In the genomic region with DNA sequence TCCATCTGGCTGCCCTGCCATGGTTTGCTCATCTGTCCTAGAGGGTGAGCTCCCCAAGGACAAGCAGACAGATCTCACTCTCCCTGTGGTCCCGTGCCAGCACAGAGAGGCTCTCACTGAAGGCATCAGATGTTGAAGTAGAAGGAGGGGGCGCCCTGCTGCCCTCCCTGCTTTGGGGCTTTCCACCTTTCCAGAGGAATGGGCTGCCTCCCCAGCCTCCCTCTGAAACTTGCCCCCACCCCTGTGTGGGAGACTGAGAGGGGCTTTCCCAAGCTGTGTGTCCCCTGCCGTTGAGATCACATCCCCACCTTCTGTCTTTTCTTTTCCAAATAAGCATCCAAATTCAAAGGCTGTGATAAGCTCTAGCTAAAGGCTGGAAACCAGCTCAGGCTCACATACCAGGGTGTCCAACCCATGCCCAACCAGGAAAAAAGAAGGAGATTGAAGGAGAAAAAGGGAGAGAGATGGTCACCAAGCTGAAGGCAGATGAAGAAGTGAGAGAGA, we compare ENCODE assay signal across 2 cellular contexts.
TF ChIP-seq lines count a peak whose summit lies in the region.

No MANE protein-coding gene starts in this region.

TF ChIP-seq in GM23338, 12 proteins besides CTCF, POLR2A, EP300 and RAD21 (continues in another document):
- TF ChIP-seq, protein P1, sequence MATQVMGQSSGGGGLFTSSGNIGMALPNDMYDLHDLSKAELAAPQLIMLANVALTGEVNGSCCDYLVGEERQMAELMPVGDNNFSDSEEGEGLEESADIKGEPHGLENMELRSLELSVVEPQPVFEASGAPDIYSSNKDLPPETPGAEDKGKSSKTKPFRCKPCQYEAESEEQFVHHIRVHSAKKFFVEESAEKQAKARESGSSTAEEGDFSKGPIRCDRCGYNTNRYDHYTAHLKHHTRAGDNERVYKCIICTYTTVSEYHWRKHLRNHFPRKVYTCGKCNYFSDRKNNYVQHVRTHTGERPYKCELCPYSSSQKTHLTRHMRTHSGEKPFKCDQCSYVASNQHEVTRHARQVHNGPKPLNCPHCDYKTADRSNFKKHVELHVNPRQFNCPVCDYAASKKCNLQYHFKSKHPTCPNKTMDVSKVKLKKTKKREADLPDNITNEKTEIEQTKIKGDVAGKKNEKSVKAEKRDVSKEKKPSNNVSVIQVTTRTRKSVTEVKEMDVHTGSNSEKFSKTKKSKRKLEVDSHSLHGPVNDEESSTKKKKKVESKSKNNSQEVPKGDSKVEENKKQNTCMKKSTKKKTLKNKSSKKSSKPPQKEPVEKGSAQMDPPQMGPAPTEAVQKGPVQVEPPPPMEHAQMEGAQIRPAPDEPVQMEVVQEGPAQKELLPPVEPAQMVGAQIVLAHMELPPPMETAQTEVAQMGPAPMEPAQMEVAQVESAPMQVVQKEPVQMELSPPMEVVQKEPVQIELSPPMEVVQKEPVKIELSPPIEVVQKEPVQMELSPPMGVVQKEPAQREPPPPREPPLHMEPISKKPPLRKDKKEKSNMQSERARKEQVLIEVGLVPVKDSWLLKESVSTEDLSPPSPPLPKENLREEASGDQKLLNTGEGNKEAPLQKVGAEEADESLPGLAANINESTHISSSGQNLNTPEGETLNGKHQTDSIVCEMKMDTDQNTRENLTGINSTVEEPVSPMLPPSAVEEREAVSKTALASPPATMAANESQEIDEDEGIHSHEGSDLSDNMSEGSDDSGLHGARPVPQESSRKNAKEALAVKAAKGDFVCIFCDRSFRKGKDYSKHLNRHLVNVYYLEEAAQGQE (IDR thresholded peaks at IDR 0.05; ENCODE audit: unreplicated experiment): no peak
- TF ChIP-seq, protein P2, sequence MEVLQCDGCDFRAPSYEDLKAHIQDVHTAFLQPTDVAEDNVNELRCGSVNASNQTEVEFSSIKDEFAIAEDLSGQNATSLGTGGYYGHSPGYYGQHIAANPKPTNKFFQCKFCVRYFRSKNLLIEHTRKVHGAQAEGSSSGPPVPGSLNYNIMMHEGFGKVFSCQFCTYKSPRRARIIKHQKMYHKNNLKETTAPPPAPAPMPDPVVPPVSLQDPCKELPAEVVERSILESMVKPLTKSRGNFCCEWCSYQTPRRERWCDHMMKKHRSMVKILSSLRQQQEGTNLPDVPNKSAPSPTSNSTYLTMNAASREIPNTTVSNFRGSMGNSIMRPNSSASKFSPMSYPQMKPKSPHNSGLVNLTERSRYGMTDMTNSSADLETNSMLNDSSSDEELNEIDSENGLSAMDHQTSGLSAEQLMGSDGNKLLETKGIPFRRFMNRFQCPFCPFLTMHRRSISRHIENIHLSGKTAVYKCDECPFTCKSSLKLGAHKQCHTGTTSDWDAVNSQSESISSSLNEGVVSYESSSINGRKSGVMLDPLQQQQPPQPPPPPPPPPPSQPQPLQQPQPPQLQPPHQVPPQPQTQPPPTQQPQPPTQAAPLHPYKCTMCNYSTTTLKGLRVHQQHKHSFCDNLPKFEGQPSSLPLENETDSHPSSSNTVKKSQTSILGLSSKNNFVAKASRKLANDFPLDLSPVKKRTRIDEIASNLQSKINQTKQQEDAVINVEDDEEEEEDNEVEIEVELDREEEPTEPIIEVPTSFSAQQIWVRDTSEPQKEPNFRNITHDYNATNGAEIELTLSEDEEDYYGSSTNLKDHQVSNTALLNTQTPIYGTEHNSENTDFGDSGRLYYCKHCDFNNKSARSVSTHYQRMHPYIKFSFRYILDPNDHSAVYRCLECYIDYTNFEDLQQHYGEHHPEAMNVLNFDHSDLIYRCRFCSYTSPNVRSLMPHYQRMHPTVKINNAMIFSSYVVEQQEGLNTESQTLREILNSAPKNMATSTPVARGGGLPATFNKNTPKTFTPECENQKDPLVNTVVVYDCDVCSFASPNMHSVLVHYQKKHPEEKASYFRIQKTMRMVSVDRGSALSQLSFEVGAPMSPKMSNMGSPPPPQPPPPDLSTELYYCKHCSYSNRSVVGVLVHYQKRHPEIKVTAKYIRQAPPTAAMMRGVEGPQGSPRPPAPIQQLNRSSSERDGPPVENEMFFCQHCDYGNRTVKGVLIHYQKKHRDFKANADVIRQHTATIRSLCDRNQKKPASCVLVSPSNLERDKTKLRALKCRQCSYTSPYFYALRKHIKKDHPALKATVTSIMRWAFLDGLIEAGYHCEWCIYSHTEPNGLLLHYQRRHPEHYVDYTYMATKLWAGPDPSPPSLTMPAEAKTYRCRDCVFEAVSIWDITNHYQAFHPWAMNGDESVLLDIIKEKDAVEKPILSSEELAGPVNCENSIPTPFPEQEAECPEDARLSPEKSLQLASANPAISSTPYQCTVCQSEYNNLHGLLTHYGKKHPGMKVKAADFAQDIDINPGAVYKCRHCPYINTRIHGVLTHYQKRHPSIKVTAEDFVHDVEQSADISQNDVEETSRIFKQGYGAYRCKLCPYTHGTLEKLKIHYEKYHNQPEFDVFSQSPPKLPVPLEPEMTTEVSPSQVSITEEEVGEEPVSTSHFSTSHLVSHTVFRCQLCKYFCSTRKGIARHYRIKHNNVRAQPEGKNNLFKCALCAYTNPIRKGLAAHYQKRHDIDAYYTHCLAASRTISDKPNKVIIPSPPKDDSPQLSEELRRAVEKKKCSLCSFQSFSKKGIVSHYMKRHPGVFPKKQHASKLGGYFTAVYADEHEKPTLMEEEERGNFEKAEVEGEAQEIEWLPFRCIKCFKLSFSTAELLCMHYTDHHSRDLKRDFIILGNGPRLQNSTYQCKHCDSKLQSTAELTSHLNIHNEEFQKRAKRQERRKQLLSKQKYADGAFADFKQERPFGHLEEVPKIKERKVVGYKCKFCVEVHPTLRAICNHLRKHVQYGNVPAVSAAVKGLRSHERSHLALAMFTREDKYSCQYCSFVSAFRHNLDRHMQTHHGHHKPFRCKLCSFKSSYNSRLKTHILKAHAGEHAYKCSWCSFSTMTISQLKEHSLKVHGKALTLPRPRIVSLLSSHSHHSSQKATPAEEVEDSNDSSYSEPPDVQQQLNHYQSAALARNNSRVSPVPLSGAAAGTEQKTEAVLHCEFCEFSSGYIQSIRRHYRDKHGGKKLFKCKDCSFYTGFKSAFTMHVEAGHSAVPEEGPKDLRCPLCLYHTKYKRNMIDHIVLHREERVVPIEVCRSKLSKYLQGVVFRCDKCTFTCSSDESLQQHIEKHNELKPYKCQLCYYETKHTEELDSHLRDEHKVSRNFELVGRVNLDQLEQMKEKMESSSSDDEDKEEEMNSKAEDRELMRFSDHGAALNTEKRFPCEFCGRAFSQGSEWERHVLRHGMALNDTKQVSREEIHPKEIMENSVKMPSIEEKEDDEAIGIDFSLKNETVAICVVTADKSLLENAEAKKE (CRISPR knock-in tag; IDR thresholded peaks at IDR 0.05): no peak
- TF ChIP-seq STAT1 (IDR thresholded peaks at IDR 0.05; ENCODE audit: unreplicated experiment) (no peak), CREB1 (CRISPR knock-in tag; IDR thresholded peaks at IDR 0.05; ENCODE audit: low read depth) (no peak), ZNF331 (CRISPR knock-in tag; IDR thresholded peaks at IDR 0.05; ENCODE audit: low read depth) (no peak), ZNF114 (CRISPR knock-in tag; IDR thresholded peaks at IDR 0.05) (no peak), POLR2AphosphoS5 (IDR thresholded peaks at IDR 0.05; ENCODE audit: low read depth) (no peak), EZH2phosphoT487 (IDR thresholded peaks at IDR 0.05; ENCODE audit: unreplicated experiment) (no peak)
- TF ChIP-seq, protein P3, sequence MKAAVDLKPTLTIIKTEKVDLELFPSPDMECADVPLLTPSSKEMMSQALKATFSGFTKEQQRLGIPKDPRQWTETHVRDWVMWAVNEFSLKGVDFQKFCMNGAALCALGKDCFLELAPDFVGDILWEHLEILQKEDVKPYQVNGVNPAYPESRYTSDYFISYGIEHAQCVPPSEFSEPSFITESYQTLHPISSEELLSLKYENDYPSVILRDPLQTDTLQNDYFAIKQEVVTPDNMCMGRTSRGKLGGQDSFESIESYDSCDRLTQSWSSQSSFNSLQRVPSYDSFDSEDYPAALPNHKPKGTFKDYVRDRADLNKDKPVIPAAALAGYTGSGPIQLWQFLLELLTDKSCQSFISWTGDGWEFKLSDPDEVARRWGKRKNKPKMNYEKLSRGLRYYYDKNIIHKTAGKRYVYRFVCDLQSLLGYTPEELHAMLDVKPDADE (IDR thresholded peaks at IDR 0.05): no peak

TF ChIP-seq in H1, 55 proteins besides CTCF, POLR2A, EP300 and RAD21:
- TF ChIP-seq HDAC2 (IDR thresholded peaks at IDR 0.05; ENCODE audit: borderline replicate concordance in 1 of 2, low read depth in 2 of 2, low read length in 2 of 2) (0 out of 4 replicates have a peak, but pooled peaks of 1 of the 2 experiments have one; percentile 15), TBP (IDR thresholded peaks at IDR 0.05; ENCODE audit: low read depth, low read length) (no peak), TEAD4 (IDR thresholded peaks at IDR 0.05; ENCODE audit: low read depth, low read length) (0 out of 2 replicates have a peak, but pooled peaks have one; percentile 30), SP2 (IDR thresholded peaks at IDR 0.05; ENCODE audit: low read length) (no peak), BACH1 (IDR thresholded peaks at IDR 0.05; ENCODE audit: low read length) (no peak), GABPA (IDR thresholded peaks at IDR 0.05; ENCODE audit: borderline replicate concordance, insufficient read depth, low read length) (no peak)
TF ChIP-seq in H1: peak in this region for 2.
